Comparison of ENCODE assay signal across 20 cellular contexts in genomic region chr19:6044056-6044805, GRCh38.
DNase-seq lines count a peak whose midpoint lies in the region; ATAC-seq and TF ChIP-seq lines count a peak whose summit lies in the region.
"Had no signal": no experiment of that assay in that cellular context is flagged by ENCODE, and none has a peak within 500 bp of the region (broad histone marks: within the 10 kb centered on the region; RNA-seq: fewer than 3 reads in every experiment).

No MANE protein-coding gene starts in this region.

- no peak overlapping the region for H2BK120ac ChIP-seq in trophoblast cell (ENCODE audit: insufficient read depth, low read length, poor library complexity)

- no peak overlapping the region for H4K12ac ChIP-seq in trophoblast cell (ENCODE audit: low read depth, low read length)

- no peak overlapping the region for H3K4ac ChIP-seq in trophoblast cell (ENCODE audit: low read depth, low read length)

- intact Hi-C loops in natural killer cell (cut with micrococcal nuclease), result no loop called here
- intact Hi-C loops in activated CD4-positive, alpha-beta T cell treated with anti-CD3 and anti-CD28 coated beads, Interleukin-2, amount 10 ng/mL, durations not matched to agents 24 days and 14 days (cut with micrococcal nuclease), result no loop called here

- no peak overlapping the region for H2BK12ac ChIP-seq in trophoblast cell (ENCODE audit: low read length)

- no peaks in the 10 kb centered on the region for H3K79me1 ChIP-seq in trophoblast cell (ENCODE audit: low read length)

- H3K4me3 Mint-ChIP-seq in natural killer cell (no peak overlapping the region), endodermal cell (no peak overlapping the region)
- H3K4me3 Mint-ChIP-seq in natural killer cell treated with Interleukin-12 subunit alpha and Interleukin-12 subunit beta and Interleukin-15 and Interleukin-18, amount 100 ng/mL, for 72 hours, result no peak overlapping the region
- no peak overlapping the region for H3K4me3 Mint-ChIP-seq in activated CD4-positive, alpha-beta T cell treated with anti-CD3 and anti-CD28 coated beads, Interleukin-2, amount 10 ng/mL, durations not matched to agents 24 days and 14 days
- H3K4me3 Mint-ChIP-seq: CD4-positive, CD25-positive, alpha-beta regulatory T cell had no signal

- no peak overlapping the region for H3K14ac ChIP-seq in trophoblast cell (ENCODE audit: low read length)

- H3K36me3 ChIP-seq in endodermal cell (ENCODE audit: control insufficient read depth, insufficient read depth, low read length), result no peaks in the 10 kb centered on the region
- no peaks in the 10 kb centered on the region for H3K36me3 ChIP-seq in trophoblast cell (ENCODE audit: control insufficient read depth in 1 of 2, insufficient read depth in 2 of 2, low read length in 2 of 2)
- H3K36me3 ChIP-seq in Karpas-422 (ENCODE audit: insufficient read depth, low read length), result no peaks in the 10 kb centered on the region
- H3K36me3 ChIP-seq: BE2C had no signal

- H3K36me3 Mint-ChIP-seq in natural killer cell (no peaks in the 10 kb centered on the region), endodermal cell (ENCODE audit: low read depth) (no peaks in the 10 kb centered on the region)
- H3K36me3 Mint-ChIP-seq in natural killer cell treated with Interleukin-12 subunit alpha and Interleukin-12 subunit beta and Interleukin-15 and Interleukin-18, amount 100 ng/mL, for 72 hours, result no peaks in the 10 kb centered on the region
- H3K36me3 Mint-ChIP-seq in activated CD4-positive, alpha-beta T cell treated with anti-CD3 and anti-CD28 coated beads, Interleukin-2, amount 10 ng/mL, durations not matched to agents 24 days and 14 days (ENCODE audit: low read depth), result peaks cover 2% of the 10 kb centered on the region

- no peak overlapping the region for H3K4me2 ChIP-seq in trophoblast cell (ENCODE audit: low read length)
- no peak overlapping the region for H3K4me2 ChIP-seq in Karpas-422 (ENCODE audit: low read depth, low read length, poor library complexity, severe bottlenecking)
- H3K4me2 ChIP-seq: PC-9 had no signal

- no peak overlapping the region for H3K9ac ChIP-seq in endodermal cell (ENCODE audit: extremely low read depth, low read length, poor library complexity, severe bottlenecking)
- H3K9ac ChIP-seq in trophoblast cell (ENCODE audit: low read length), result peak overlapping the region; percentile 23
- no peak overlapping the region for H3K9ac ChIP-seq in Karpas-422 (ENCODE audit: low read length)

- TF ChIP-seq CTCF in natural killer cell (IDR thresholded peaks at IDR 0.05) (no peak), endodermal cell (conservative IDR thresholded peaks at IDR 0.05) (no peak)

- H2BK5ac ChIP-seq in trophoblast cell (ENCODE audit: low read depth, low read length, poor library complexity), result no peak overlapping the region

- H3K9me2 ChIP-seq in Karpas-422 (replicated peaks; ENCODE audit: insufficient read depth, low read length), result no peaks in the 10 kb centered on the region

- H3K27me3 Mint-ChIP-seq in natural killer cell (ENCODE audit: low read depth in 2 of 2) (no peaks in the 10 kb centered on the region), endodermal cell (ENCODE audit: insufficient read depth) (no peaks in the 10 kb centered on the region)
- peaks cover 0 to 4% of the 10 kb centered on the region in 2 donors for H3K27me3 Mint-ChIP-seq in natural killer cell treated with Interleukin-12 subunit alpha and Interleukin-12 subunit beta and Interleukin-15 and Interleukin-18, amount 100 ng/mL, for 72 hours
- H3K27me3 Mint-ChIP-seq in activated CD4-positive, alpha-beta T cell treated with anti-CD3 and anti-CD28 coated beads, Interleukin-2, amount 10 ng/mL, durations not matched to agents 24 days and 14 days, result no peaks in the 10 kb centered on the region
- H3K27me3 Mint-ChIP-seq: CD4-positive, CD25-positive, alpha-beta regulatory T cell had no signal

- H3K9me3 Mint-ChIP-seq in natural killer cell (no peaks in the 10 kb centered on the region), endodermal cell (no peaks in the 10 kb centered on the region)
- no peaks in the 10 kb centered on the region for H3K9me3 Mint-ChIP-seq in natural killer cell treated with Interleukin-12 subunit alpha and Interleukin-12 subunit beta and Interleukin-15 and Interleukin-18, amount 100 ng/mL, for 72 hours
- no peaks in the 10 kb centered on the region for H3K9me3 Mint-ChIP-seq in activated CD4-positive, alpha-beta T cell treated with anti-CD3 and anti-CD28 coated beads, Interleukin-2, amount 10 ng/mL, durations not matched to agents 24 days and 14 days
- H3K9me3 Mint-ChIP-seq: CD4-positive, CD25-positive, alpha-beta regulatory T cell had no signal

- no peaks in the 10 kb centered on the region for H3K27me3 ChIP-seq in endodermal cell (ENCODE audit: control insufficient read depth, insufficient read depth, low read length, poor library complexity, severe bottlenecking)
- H3K27me3 ChIP-seq in trophoblast cell (ENCODE audit: insufficient read depth, low read length), result no peaks in the 10 kb centered on the region
- H3K27me3 ChIP-seq in Karpas-422 (ENCODE audit: low read length), result no peaks in the 10 kb centered on the region
- H3K27me3 ChIP-seq: BE2C had no signal

- H3K79me2 ChIP-seq in trophoblast cell (ENCODE audit: control insufficient read depth, insufficient read depth, low read length, poor library complexity) (no peaks in the 10 kb centered on the region), Karpas-422 (ENCODE audit: low read length) (no peaks in the 10 kb centered on the region)

- no peak overlapping the region for H3K27ac Mint-ChIP-seq in natural killer cell
- H3K27ac Mint-ChIP-seq in natural killer cell treated with Interleukin-12 subunit alpha and Interleukin-12 subunit beta and Interleukin-15 and Interleukin-18, amount 100 ng/mL, for 72 hours, result no peak overlapping the region
- H3K27ac Mint-ChIP-seq in endodermal cell, result no peak overlapping the region
- no peak overlapping the region for H3K27ac Mint-ChIP-seq in activated CD4-positive, alpha-beta T cell treated with anti-CD3 and anti-CD28 coated beads, Interleukin-2, amount 10 ng/mL, durations not matched to agents 24 days and 14 days

- H2AFZ ChIP-seq in trophoblast cell (ENCODE audit: insufficient read depth, low read length, poor library complexity) (no peak overlapping the region), Karpas-422 (ENCODE audit: low read length) (no peak overlapping the region)
- H2AFZ ChIP-seq: PC-9 had no signal

- H3K18ac ChIP-seq in trophoblast cell (ENCODE audit: low read length), result no peak overlapping the region

- peak; percentile 1 for DNase-seq in natural killer cell
- DNase-seq in natural killer cell treated with Interleukin-12 subunit alpha and Interleukin-12 subunit beta and Interleukin-15 and Interleukin-18, amount 100 ng/mL, for 72 hours (ENCODE audit: low spot score), result no peak
- DNase-seq in endodermal cell, result peak; percentile 41
- DNase-seq in trophoblast cell, result no peak
- no peak for DNase-seq in activated CD4-positive, alpha-beta T cell treated with anti-CD3 and anti-CD28 coated beads, Interleukin-2, amount 10 ng/mL, durations not matched to agents 24 days and 14 days
- DNase-seq in Karpas-422, result no peak
- DNase-seq: BE2C; CD4-positive, CD25-positive, alpha-beta regulatory T cell; DMS79; H7; KBM-7; NCI-H1092; NCI-H1436; NCI-H2029; NCI-H226; NCI-H510A treated with DMSO at 0.1 percent for 48 hours; NCI-H748 treated with DMSO at 0.1 percent for 48 hours; PC-9 had no signal

- H4K20me1 ChIP-seq in Karpas-422 (ENCODE audit: insufficient read depth, low read depth, low read length), result no peaks in the 10 kb centered on the region

- peaks cover 4% of the 10 kb centered on the region for H3K4me1 ChIP-seq in endodermal cell (ENCODE audit: control insufficient read depth, insufficient read depth, low read length)
- no peaks in the 10 kb centered on the region for H3K4me1 ChIP-seq in trophoblast cell (ENCODE audit: control insufficient read depth in 1 of 2, insufficient read depth in 2 of 2, low read length in 2 of 2)
- H3K4me1 ChIP-seq in Karpas-422 (ENCODE audit: low read length), result peaks cover 10% of the 10 kb centered on the region

- no peak overlapping the region for H3K23ac ChIP-seq in trophoblast cell (ENCODE audit: low read length)

- H3K27ac ChIP-seq in endodermal cell (ENCODE audit: low read depth, low read length) (no peak overlapping the region), trophoblast cell (ENCODE audit: low read depth, low read length) (no peak overlapping the region), Karpas-422 (ENCODE audit: low read length) (no peak overlapping the region)
- H3K27ac ChIP-seq: HL-60, PC-9 had no signal

- H3K4me1 Mint-ChIP-seq in natural killer cell (peaks cover 5 to 7% of the 10 kb centered on the region in 2 donors), endodermal cell (peaks cover 4% of the 10 kb centered on the region)
- peaks cover 3 to 7% of the 10 kb centered on the region in 2 donors for H3K4me1 Mint-ChIP-seq in natural killer cell treated with Interleukin-12 subunit alpha and Interleukin-12 subunit beta and Interleukin-15 and Interleukin-18, amount 100 ng/mL, for 72 hours (ENCODE audit: low read depth in 2 of 2)
- H3K4me1 Mint-ChIP-seq in activated CD4-positive, alpha-beta T cell treated with anti-CD3 and anti-CD28 coated beads, Interleukin-2, amount 10 ng/mL, durations not matched to agents 24 days and 14 days, result peaks cover 8% of the 10 kb centered on the region

- WGBS in endodermal cell (ENCODE audit: insufficient coverage in 1 of 2, insufficient read length in 1 of 2), 2 experiments, result 88 to 94% methylated on average over 15 to 21 of the region's 21 CpGs
- no CpG with 5 or more reads among the region's 21 CpGs for WGBS in trophoblast cell (ENCODE audit: extremely low coverage, insufficient coverage, insufficient read length)

- no peak overlapping the region for H3K4me3 ChIP-seq in endodermal cell (ENCODE audit: low read length)
- peak overlapping the region; percentile 33 for H3K4me3 ChIP-seq in trophoblast cell (ENCODE audit: low read depth, low read length)
- no peak overlapping the region for H3K4me3 ChIP-seq in Karpas-422 (ENCODE audit: low read length)
- H3K4me3 ChIP-seq: PC-9 had no signal

- H4K8ac ChIP-seq in trophoblast cell (ENCODE audit: low read depth, low read length), result no peak overlapping the region

- H2AK5ac ChIP-seq in trophoblast cell (ENCODE audit: low read length), result no peak overlapping the region

- H3K9me3 ChIP-seq in endodermal cell (ENCODE audit: control insufficient read depth, low read length) (no peaks in the 10 kb centered on the region), trophoblast cell (ENCODE audit: insufficient read depth, low read depth, low read length) (peaks cover 2% of the 10 kb centered on the region), Karpas-422 (ENCODE audit: low read length) (no peaks in the 10 kb centered on the region)
- H3K9me3 ChIP-seq: BE2C had no signal

- ATAC-seq in natural killer cell (no peak), HG02870 (IDR thresholded peaks at IDR 0.05; ENCODE audit: unreplicated experiment) (no peak)
- no peak for ATAC-seq in natural killer cell treated with Interleukin-12 subunit alpha and Interleukin-12 subunit beta and Interleukin-15 and Interleukin-18, amount 100 ng/mL, for 72 hours

- no peak overlapping the region for H4K91ac ChIP-seq in trophoblast cell (ENCODE audit: low read depth, low read length)

Comparison
In these comparisons a context has a peak if more than half of its experiments do, and no peak if none do; other contexts are left out.
1. DNase-seq: peak in natural killer cell (single experiment) and endodermal cell (single experiment); none in natural killer cell treated with Interleukin-12 subunit alpha and Interleukin-12 subunit beta and Interleukin-15 and Interleukin-18, amount 100 ng/mL, for 72 hours (single experiment), trophoblast cell (0 of 2), activated CD4-positive, alpha-beta T cell treated with anti-CD3 and anti-CD28 coated beads, Interleukin-2, amount 10 ng/mL, durations not matched to agents 24 days and 14 days (single experiment) and Karpas-422 (single experiment).